25 cellular contexts compared by ENCODE assay signal in the genomic region with DNA sequence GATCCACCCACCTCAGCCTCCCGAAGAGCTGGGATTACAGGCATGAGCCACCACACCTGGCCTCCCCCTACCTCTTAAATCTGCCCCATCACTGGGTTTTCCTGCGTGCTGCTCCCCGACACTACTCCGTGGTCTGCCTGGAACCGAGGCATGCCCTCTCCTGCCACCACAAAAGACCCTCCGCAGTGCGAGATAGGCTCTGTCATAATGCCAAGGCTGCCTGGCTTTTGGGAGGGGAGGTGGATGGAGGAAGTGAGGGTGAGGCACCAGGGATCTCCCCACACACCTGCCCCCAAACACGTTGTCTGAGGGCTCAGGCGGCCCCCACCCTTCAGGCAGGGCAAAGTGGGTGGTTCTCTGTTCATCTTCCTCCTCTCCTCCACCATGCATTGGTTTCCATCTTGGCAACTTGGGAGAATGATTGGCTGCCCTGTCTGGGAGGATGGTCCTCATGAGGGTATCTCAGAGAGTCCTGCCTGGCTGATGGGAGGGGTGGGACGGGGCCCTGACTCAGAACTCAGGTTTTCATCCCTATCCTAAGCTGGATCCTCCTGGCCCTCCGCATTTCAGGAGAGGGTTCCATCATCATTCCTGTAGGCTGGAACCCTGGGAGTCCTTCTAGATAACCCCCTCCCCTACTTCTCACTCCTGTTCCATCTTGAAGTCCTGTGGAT. TPM values are rescaled to one million over a fixed set of nuclear protein-coding genes. Genes with fewer than 3 reads are reported as not detected.
"Had no signal": no experiment of that assay in that cellular context is flagged by ENCODE, and none has a peak within 500 bp of the region (broad histone marks: within the 10 kb centered on the region; RNA-seq: fewer than 3 reads in every experiment).

No MANE protein-coding gene starts in this region.

- H3K9me3 ChIP-seq: ascending aorta, body of pancreas had no signal

- H3K27ac ChIP-seq: ascending aorta, body of pancreas, cardiac muscle cell, KMS-11 had no signal

- H3K4me2 ChIP-seq: KMS-11 had no signal

- H3K9ac ChIP-seq: KMS-11 had no signal

- ATAC-seq: activated naive CD4-positive, alpha-beta T cell treated with anti-CD3 and anti-CD28 coated beads, Interleukin-2, amount 50 U/mL, for 72 hours; activated naive CD8-positive, alpha-beta T cell treated with anti-CD3 and anti-CD28 coated beads, Interleukin-2, amount 50 U/mL, for 24 hours; activated T-cell treated with anti-CD3 and anti-CD28 coated beads, Interleukin-2, amount 50 U/mL, for 4 hours; body of pancreas; WTC11 had no signal

- H3K27me3 ChIP-seq: ascending aorta, body of pancreas, cardiac muscle cell had no signal

- DNase-seq: activated CD4-positive, alpha-beta memory T cell treated with anti-CD3 and anti-CD28 coated beads for 36 hours; activated CD4-positive, alpha-beta T cell treated with anti-CD3 and anti-CD28 coated beads for 48 hours; activated CD4-positive, CD25-positive, alpha-beta regulatory T cell treated with anti-CD3 and anti-CD28 coated beads, Interleukin-2, amount 50 U/mL, for 72 hours; activated CD8-positive, alpha-beta memory T cell treated with anti-CD3 and anti-CD28 coated beads for 24 hours; activated effector memory CD4-positive, alpha-beta T cell treated with anti-CD3 and anti-CD28 coated beads, Interleukin-2, amount 50 U/mL, for 16 hours; activated naive CD4-positive, alpha-beta T cell treated with Interleukin-2 at 50 U/mL for 16 hours; activated naive CD8-positive, alpha-beta T cell treated with anti-CD3 and anti-CD28 coated beads, Interleukin-2, amount 50 U/mL, for 24 hours; activated T-cell treated with anti-CD3 and anti-CD28 coated beads, Interleukin-2, amount 50 U/mL, for 4 hours; amniotic stem cell; body of pancreas; NCI-H1092; NCI-H1436; NCI-H1694 treated with DMSO at 0.1 percent for 48 hours; NCI-H2029 treated with DMSO at 0.1 percent for 48 hours; NCI-H510A treated with DMSO at 0.1 percent for 48 hours; NCI-H69; NK-92 treated with Interleukin-12 subunit alpha and Interleukin-12 subunit beta, amount 100 ng/mL, for 24 hours; SHP77 treated with DMSO at 0.1 percent for 48 hours had no signal

- H3K36me3 ChIP-seq: ascending aorta, cardiac muscle cell had no signal

- H3K4me3 ChIP-seq: ascending aorta, body of pancreas, cardiac muscle cell had no signal

- H3K4me1 ChIP-seq: body of pancreas had no signal

- FAIRE-seq: RCC 7860 had no signal

RNA-seq across cellular contexts. Expression of gene TNS4, which starts 35.0 kb away (rescaled TPM):
- total RNA-seq: ascending aorta, body of pancreas, cardiac muscle cell, SK-MEL-5 had no signal
- polyA plus RNA-seq: cardiac muscle cell had no signal
